ENCODE assay signal across 8 cellular contexts in the genomic region with DNA sequence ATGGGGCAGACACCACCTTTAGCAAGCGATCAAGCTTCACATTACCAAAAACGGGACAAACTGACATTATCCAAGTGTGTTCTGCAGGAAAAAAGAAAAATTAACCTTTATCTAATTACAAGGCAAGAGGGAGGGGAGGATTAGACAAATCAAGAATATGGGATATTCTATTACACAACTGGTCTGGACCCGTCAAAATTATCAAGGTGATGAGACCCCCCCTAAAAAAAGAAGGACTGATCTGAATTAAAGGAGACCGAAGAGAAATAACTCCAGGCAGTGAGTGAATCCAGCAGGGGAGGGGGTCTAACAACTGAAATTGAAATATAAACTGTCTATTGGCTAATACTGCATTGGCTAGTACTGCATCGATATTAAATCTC. TPM values are rescaled to one million over a fixed set of nuclear protein-coding genes. Genes with fewer than 3 reads are reported as not detected.
A peak's percentile ranks its signal among the peaks of the same experiment; 100 is the strongest.
DNase-seq lines count a peak whose midpoint lies in the region; ATAC-seq and TF ChIP-seq lines count a peak whose summit lies in the region.

No MANE protein-coding gene starts in this region.

- H3K4me3 ChIP-seq in adipocyte (ENCODE audit: low read length) (peak overlapping the region; percentile 85), left lung (peak overlapping the region; percentile 47 to 51), thoracic aorta (peak overlapping the region; percentile 88)

- DNase-seq in activated CD4-positive, alpha-beta T cell treated with anti-CD3 and anti-CD28 coated beads, Interleukin-2, amount 10 ng/mL, durations not matched to agents 24 days and 14 days: no peak
- DNase-seq in activated CD4-positive, alpha-beta T cell treated with anti-CD3 and anti-CD28 coated beads, Interleukin-2, amount 50 U/mL, for 48 hours: no peak
- DNase-seq in adipocyte (ENCODE audit: low read depth) (no peak), left lung (no peak), thoracic aorta (ENCODE audit: low spot score) (no peak), NCI-H128 (lab: John Stamatoyannopoulos, UW; ENCODE audit: unreplicated experiment) (no peak)

- H3K4me1 ChIP-seq in adipocyte (ENCODE audit: control insufficient read depth, insufficient read depth, low read length) (peaks cover 17% of the 10 kb centered on the region), left lung (peaks cover 24 to 38% of the 10 kb centered on the region in 2 donors), thoracic aorta (ENCODE audit: control insufficient read depth in 1 of 2, low read depth in 2 of 2) (peaks cover 35 to 47% of the 10 kb centered on the region in 2 donors)

- H3K27ac ChIP-seq in left lung: peak overlapping the region; percentile 97 to 98
- H3K27ac ChIP-seq in thoracic aorta: peak overlapping the region; percentile 98

- peaks cover 51% of the 10 kb centered on the region for H3K4me1 Mint-ChIP-seq in activated CD4-positive, alpha-beta T cell treated with anti-CD3 and anti-CD28 coated beads, Interleukin-2, amount 10 ng/mL, durations not matched to agents 24 days and 14 days

- peak overlapping the region; percentile 98 for H3K27ac Mint-ChIP-seq in activated CD4-positive, alpha-beta T cell treated with anti-CD3 and anti-CD28 coated beads, Interleukin-2, amount 10 ng/mL, durations not matched to agents 24 days and 14 days

- intact Hi-C loops in activated CD4-positive, alpha-beta T cell treated with anti-CD3 and anti-CD28 coated beads, Interleukin-2, amount 10 ng/mL, durations not matched to agents 24 days and 14 days (cut with micrococcal nuclease): loop anchor here (2.0 to 10.0 kb wide), 6 partner anchors 202 to 1946 kb away; a partner anchor contains a TSS
- intact Hi-C loops in left lung (cut with DNase I): no loop called here

- H3K9me3 ChIP-seq in adipocyte (ENCODE audit: control insufficient read depth, low read length): no peaks in the 10 kb centered on the region
- H3K9me3 ChIP-seq in left lung: no peaks in the 10 kb centered on the region
- no peaks in the 10 kb centered on the region for H3K9me3 ChIP-seq in thoracic aorta

- no peak for TF ChIP-seq CTCF in left lung (IDR thresholded peaks at IDR 0.05)
- no peak for TF ChIP-seq CTCF in thoracic aorta (IDR thresholded peaks at IDR 0.05)

- H3K27me3 ChIP-seq in adipocyte (replicated peaks; ENCODE audit: control insufficient read depth, insufficient read depth, low read length): no peaks in the 10 kb centered on the region
- no peaks in the 10 kb centered on the region for H3K27me3 ChIP-seq in left lung
- H3K27me3 ChIP-seq in thoracic aorta (replicated peaks; ENCODE audit: insufficient read depth): no peaks in the 10 kb centered on the region

- H3K36me3 ChIP-seq in adipocyte (ENCODE audit: control insufficient read depth, insufficient read depth, low read length, severe bottlenecking): no peaks in the 10 kb centered on the region
- H3K36me3 ChIP-seq in left lung: peaks cover 0 to 14% of the 10 kb centered on the region in 2 donors
- H3K36me3 ChIP-seq in thoracic aorta: peaks cover 4% of the 10 kb centered on the region

- H3K36me3 Mint-ChIP-seq in activated CD4-positive, alpha-beta T cell treated with anti-CD3 and anti-CD28 coated beads, Interleukin-2, amount 10 ng/mL, durations not matched to agents 24 days and 14 days (ENCODE audit: low read depth): peaks cover 24% of the 10 kb centered on the region

- peaks cover 3% of the 10 kb centered on the region for H3K9me3 Mint-ChIP-seq in activated CD4-positive, alpha-beta T cell treated with anti-CD3 and anti-CD28 coated beads, Interleukin-2, amount 10 ng/mL, durations not matched to agents 24 days and 14 days

- ATAC-seq in left lung (no peak), thoracic aorta (ENCODE audit: insufficient number of reproducible peaks, low FRiP score, low read depth) (no peak), HG02870 (IDR thresholded peaks at IDR 0.05; ENCODE audit: unreplicated experiment) (no peak), HG02623 (IDR thresholded peaks at IDR 0.05; ENCODE audit: unreplicated experiment) (no peak)

- H3K4me3 Mint-ChIP-seq in activated CD4-positive, alpha-beta T cell treated with anti-CD3 and anti-CD28 coated beads, Interleukin-2, amount 10 ng/mL, durations not matched to agents 24 days and 14 days: peak overlapping the region; percentile 85

- peak overlapping the region; percentile 95 for H3K9ac ChIP-seq in adipocyte (ENCODE audit: low read length)

- peaks cover 2% of the 10 kb centered on the region for H3K27me3 Mint-ChIP-seq in activated CD4-positive, alpha-beta T cell treated with anti-CD3 and anti-CD28 coated beads, Interleukin-2, amount 10 ng/mL, durations not matched to agents 24 days and 14 days

RNA-seq across cellular contexts. Expression of a gene that starts 0.4 kb away (rescaled TPM):
- total RNA-seq in activated CD4-positive, alpha-beta T cell treated with anti-CD3 and anti-CD28 coated beads, Interleukin-2, amount 10 ng/mL, durations not matched to agents 24 days and 14 days: 38.6 and 39.5 TPM in 2 replicates
- total RNA-seq in left lung: 10 to 100 TPM; 28.5 to 35.6 TPM
- total RNA-seq in thoracic aorta: 10 to 100 TPM; 19.0 to 19.2 TPM

RNA-seq across cellular contexts. Expression of a gene that starts 48.5 kb away (rescaled TPM):
- total RNA-seq in activated CD4-positive, alpha-beta T cell treated with anti-CD3 and anti-CD28 coated beads, Interleukin-2, amount 10 ng/mL, durations not matched to agents 24 days and 14 days: not detected in 2 replicates
- total RNA-seq in left lung (not detected), thoracic aorta (not detected)
